35 cellular contexts compared by ENCODE assay signal in the genomic region with DNA sequence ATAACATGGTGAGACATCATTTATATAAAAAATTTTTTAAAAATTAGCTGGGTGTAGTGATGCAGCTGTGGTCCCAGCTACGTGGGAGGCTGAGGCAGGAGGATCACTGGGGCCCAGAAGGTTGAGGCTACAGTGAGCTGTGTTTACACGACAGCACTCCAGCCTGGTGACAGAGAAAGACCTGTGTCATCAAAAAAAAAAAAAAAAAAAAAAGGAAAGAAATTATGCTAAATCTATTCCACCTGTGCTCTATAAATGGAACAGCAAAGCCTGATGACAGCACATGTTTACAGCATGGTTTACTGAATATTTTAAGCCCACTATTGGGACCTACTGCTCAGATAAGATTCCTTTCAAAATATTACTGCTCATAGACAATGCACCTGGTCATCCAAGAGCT.
DNase-seq lines count a peak whose midpoint lies in the region; ATAC-seq, FAIRE-seq and TF ChIP-seq lines count a peak whose summit lies in the region.
"Had no signal": no experiment of that assay in that cellular context is flagged by ENCODE, and none has a peak within 500 bp of the region (broad histone marks: within the 10 kb centered on the region; RNA-seq: fewer than 3 reads in every experiment).

No MANE protein-coding gene starts in this region.

- DNase-seq in MM.1S (peak; percentile 54), RPMI8226 (peak; percentile 65), K562 (ENCODE audit: extremely low read depth in 1 of 4, low spot score in 3 of 4) (no peak), islet precursor cell (peak; percentile 4), NCI-H2196 treated with DMSO at 0.1 percent for 48 hours (lab: John Stamatoyannopoulos, UW; ENCODE audit: unreplicated experiment) (no peak), SK-N-SH (no peak)
- DNase-seq: 8988T; ACHN; AML-193; BE2C; C1 segment of cervical spinal cord; Caco-2; Calu3; CD4-positive, alpha-beta memory T cell; CD4-positive, alpha-beta T cell; CD4-positive, CD25-positive, alpha-beta regulatory T cell; CD8-positive, alpha-beta memory T cell; CD8-positive, alpha-beta T cell; COR-L47; DMS 273 treated with DMSO at 0.1 percent for 48 hours; DMS153; DMS53; DMS79; DMS79 treated with DMSO at 0.1 percent for 48 hours; DND-41; EL had no signal

- in situ Hi-C loops in K562 (cut with MboI): no loop called here

- no TSS peak for BruUV-seq in K562 (replicated peaks; lab: Mats Ljungman, UMichigan)

- H3K4me3 ChIP-seq in MM.1S (ENCODE audit: low read length) (no peak overlapping the region), K562 (no peak overlapping the region), SK-N-SH (ENCODE audit: low read depth in 2 of 2, low read length in 1 of 2) (no peak overlapping the region)
- H3K4me3 ChIP-seq: A549; BLaER1; BLaER1 treated with 17β-estradiol and CSF1 and Interleukin-3, amounts not matched to agents 10 nM and 100 nM had no signal

- H3K79me2 ChIP-seq in MM.1S (ENCODE audit: low read length) (no peaks in the 10 kb centered on the region), K562 (ENCODE audit: control insufficient read depth, insufficient read depth, low read length) (no peaks in the 10 kb centered on the region), SK-N-SH (ENCODE audit: insufficient read depth) (no peaks in the 10 kb centered on the region)

- CTCF ChIA-PET in K562 (lab: Yijun Ruan, JAX; ENCODE audit: low intra/inter-chr PET ratio) (no interaction called here), SK-N-SH (lab: Yijun Ruan, JAX) (interaction anchor here (1.1 to 1.4 kb wide), 2 partner anchors 15 to 43 kb away, joined by 3 read pairs; no protein-coding TSS in a partner anchor)

- H3K4me2 ChIP-seq in MM.1S (ENCODE audit: low read depth, low read length): no peak overlapping the region
- H3K4me2 ChIP-seq in K562 (ENCODE audit: insufficient read depth, low read length): no peak overlapping the region
- H3K4me2 ChIP-seq in SK-N-SH: no peak overlapping the region
- H3K4me2 ChIP-seq: A549; BLaER1; BLaER1 treated with 17β-estradiol and CSF1 and Interleukin-3, amounts not matched to agents 10 nM and 100 nM had no signal

- H3K36me3 ChIP-seq in MM.1S (replicated peaks; ENCODE audit: insufficient read depth, low read length) (no peaks in the 10 kb centered on the region), K562 (ENCODE audit: control insufficient read depth, insufficient read depth, low read length) (no peaks in the 10 kb centered on the region), SK-N-SH (replicated peaks in 1 of 2; ENCODE audit: control insufficient read depth in 1 of 2, insufficient read depth in 2 of 2, low read length in 1 of 2) (no peaks in the 10 kb centered on the region)
- H3K36me3 ChIP-seq: BE2C; BLaER1; BLaER1 treated with 17β-estradiol and CSF1 and Interleukin-3, amounts not matched to agents 10 nM and 100 nM had no signal

- peak overlapping the region; percentile 48; the same call in 1 of the 2 replicates for H3K27ac ChIP-seq in MM.1S (ENCODE audit: low read length)
- no peak overlapping the region for H3K27ac ChIP-seq in K562 (ENCODE audit: extremely low read depth, low read depth, low read length)
- H3K27ac ChIP-seq in SK-N-SH (ENCODE audit: low read depth in 2 of 2, low read length in 1 of 2): no peak overlapping the region
- H3K27ac ChIP-seq: 22Rv1; A549; BLaER1; BLaER1 treated with 17β-estradiol and CSF1 and Interleukin-3, amounts not matched to agents 10 nM and 100 nM; C4-2B had no signal

- H3K27me3 ChIP-seq in MM.1S (replicated peaks; ENCODE audit: insufficient read depth, low read length): no peaks in the 10 kb centered on the region
- H3K27me3 ChIP-seq in K562 (ENCODE audit: control insufficient read depth in 2 of 2, insufficient read depth in 2 of 2, low read length in 2 of 2): peaks cover 0 to 17% of the 10 kb centered on the region in 2 experiments; a peak in 2 of 5 replicates
- no peaks in the 10 kb centered on the region for H3K27me3 ChIP-seq in SK-N-SH (ENCODE audit: insufficient read depth)
- H3K27me3 ChIP-seq: BE2C; BLaER1; BLaER1 treated with 17β-estradiol and CSF1 and Interleukin-3, amounts not matched to agents 10 nM and 100 nM had no signal

- TF ChIP-seq EP300 in K562 (IDR thresholded peaks at IDR 0.05; ENCODE audit: low read length) (no peak), SK-N-SH (IDR thresholded peaks at IDR 0.05; ENCODE audit: borderline replicate concordance in 1 of 2, low read depth in 1 of 2, low read length in 1 of 2) (no peak)

- TF ChIP-seq POLR2A in K562 (conservative IDR thresholded peaks at IDR 0.05): no peak

- no peak for FAIRE-seq in K562 (lab: Jason Lieb, UNC)
- FAIRE-seq: A204.1, A549, D721Med had no signal

- H3K9ac ChIP-seq in MM.1S (ENCODE audit: low read length) (no peak overlapping the region), K562 (ENCODE audit: insufficient read depth in 1 of 2, low read depth in 2 of 2, low read length in 2 of 2) (no peak overlapping the region), SK-N-SH (no peak overlapping the region)
- H3K9ac ChIP-seq: BLaER1; BLaER1 treated with 17β-estradiol and CSF1 and Interleukin-3, amounts not matched to agents 10 nM and 100 nM had no signal

- intact Hi-C loops in K562 (cut with micrococcal nuclease): loop anchor here (10.0 kb wide), 1 partner anchor 1653 kb away; no protein-coding TSS in a partner anchor

- TF ChIP-seq RAD21 in K562 (CRISPR knock-in tag; conservative IDR thresholded peaks at IDR 0.05 in 1 of 2, IDR thresholded peaks at IDR 0.05 in 1 of 2) (no peak), SK-N-SH (IDR thresholded peaks at IDR 0.05; ENCODE audit: low read length) (no peak)

- H3K9me1 ChIP-seq in K562 (ENCODE audit: control insufficient read depth, insufficient read depth, low read length): no peaks in the 10 kb centered on the region

- 0% methylated on average over 2 of the region's 2 CpGs for WGBS in K562 (ENCODE audit: insufficient coverage, low coverage, missing lambda C conversion rate)
- 2% methylated on average over 2 of the region's 2 CpGs for WGBS in SK-N-SH (ENCODE audit: low lambda C conversion rate)

- ATAC-seq in K562 (no peak), HG02763 (IDR thresholded peaks at IDR 0.05; ENCODE audit: unreplicated experiment) (no peak), GM18867 (IDR thresholded peaks at IDR 0.05; ENCODE audit: unreplicated experiment) (no peak)
- ATAC-seq: A549; CD8-positive, alpha-beta T cell had no signal

- H3K4me1 ChIP-seq in MM.1S (ENCODE audit: low read length) (peaks cover 48% of the 10 kb centered on the region), K562 (replicated peaks in 1 of 2; ENCODE audit: control insufficient read depth in 2 of 2, insufficient read depth in 2 of 2, low read length in 2 of 2) (no peaks in the 10 kb centered on the region), SK-N-SH (ENCODE audit: control insufficient read depth in 1 of 2, insufficient read depth in 2 of 2, low read depth in 1 of 2, low read length in 1 of 2) (no peaks in the 10 kb centered on the region)
- H3K4me1 ChIP-seq: A549; BE2C; BLaER1; BLaER1 treated with 17β-estradiol and CSF1 and Interleukin-3, amounts not matched to agents 10 nM and 100 nM; Caco-2 had no signal

- H3K9me2 ChIP-seq in MM.1S (replicated peaks; ENCODE audit: insufficient read depth, low read length) (no peaks in the 10 kb centered on the region), SK-N-SH (no peaks in the 10 kb centered on the region)

- no peak for TF ChIP-seq CTCF in MM.1S (IDR thresholded peaks at IDR 0.05; ENCODE audit: low read length)
- no peak for TF ChIP-seq CTCF in K562 (IDR thresholded peaks at IDR 0.05 in 2 of 3, conservative IDR thresholded peaks at IDR 0.05 in 1 of 3; ENCODE audit: insufficient read depth in 2 of 3, low read depth in 1 of 3, low read length in 3 of 3)
- TF ChIP-seq CTCF in SK-N-SH (IDR thresholded peaks at IDR 0.05): no peak

- POLR2A ChIA-PET in K562 (lab: Yijun Ruan, JAX) (no interaction called here), SK-N-SH (lab: Yijun Ruan, JAX) (no interaction called here)

- peaks cover 14% of the 10 kb centered on the region for H3F3A ChIP-seq in MM.1S (ENCODE audit: insufficient read depth, low read length)
- H3F3A ChIP-seq in SK-N-SH (replicated peaks; ENCODE audit: insufficient read depth): no peaks in the 10 kb centered on the region

- no peaks in the 10 kb centered on the region for H4K20me1 ChIP-seq in MM.1S (ENCODE audit: insufficient read depth, low read length)
- no peaks in the 10 kb centered on the region for H4K20me1 ChIP-seq in K562 (replicated peaks; ENCODE audit: control insufficient read depth, insufficient read depth, low read length)
- H4K20me1 ChIP-seq in SK-N-SH (ENCODE audit: insufficient read depth): no peaks in the 10 kb centered on the region
- H4K20me1 ChIP-seq: BLaER1; BLaER1 treated with 17β-estradiol and CSF1 and Interleukin-3, amounts not matched to agents 10 nM and 100 nM had no signal

- H2AFZ ChIP-seq in MM.1S (ENCODE audit: low read length) (no peak overlapping the region), K562 (ENCODE audit: low read depth, low read length) (no peak overlapping the region), SK-N-SH (ENCODE audit: low read depth) (no peak overlapping the region)

- no peaks in the 10 kb centered on the region for H3K9me3 ChIP-seq in MM.1S (replicated peaks; ENCODE audit: insufficient read depth, low read length)
- H3K9me3 ChIP-seq in K562 (replicated peaks; ENCODE audit: control insufficient read depth, insufficient read depth, low read depth, low read length): no peaks in the 10 kb centered on the region
- no peaks in the 10 kb centered on the region for H3K9me3 ChIP-seq in SK-N-SH
- H3K9me3 ChIP-seq: A549, BE2C, Caco-2 had no signal

TF ChIP-seq in K562, 482 proteins besides CTCF, POLR2A, EP300 and RAD21:
- TF ChIP-seq ZNF316 (IDR thresholded peaks at IDR 0.05) (peak; percentile 30; the same call in 1 of the 2 replicates), GTF2E2 (tag; IDR thresholded peaks at IDR 0.05) (no peak)

TF ChIP-seq in SK-N-SH, 30 proteins besides CTCF, POLR2A, EP300 and RAD21:
- TF ChIP-seq, protein P1, sequence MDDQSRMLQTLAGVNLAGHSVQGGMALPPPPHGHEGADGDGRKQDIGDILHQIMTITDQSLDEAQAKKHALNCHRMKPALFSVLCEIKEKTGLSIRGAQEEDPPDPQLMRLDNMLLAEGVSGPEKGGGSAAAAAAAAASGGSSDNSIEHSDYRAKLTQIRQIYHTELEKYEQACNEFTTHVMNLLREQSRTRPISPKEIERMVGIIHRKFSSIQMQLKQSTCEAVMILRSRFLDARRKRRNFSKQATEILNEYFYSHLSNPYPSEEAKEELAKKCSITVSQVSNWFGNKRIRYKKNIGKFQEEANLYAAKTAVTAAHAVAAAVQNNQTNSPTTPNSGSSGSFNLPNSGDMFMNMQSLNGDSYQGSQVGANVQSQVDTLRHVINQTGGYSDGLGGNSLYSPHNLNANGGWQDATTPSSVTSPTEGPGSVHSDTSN (IDR thresholded peaks at IDR 0.05): no peak
- TF ChIP-seq RXRA (IDR thresholded peaks at IDR 0.05; ENCODE audit: borderline replicate concordance, low read depth) (no peak), JUND (IDR thresholded peaks at IDR 0.05) (no peak), YY1 (IDR thresholded peaks at IDR 0.05; ENCODE audit: low read depth) (no peak), TEAD4 (IDR thresholded peaks at IDR 0.05; ENCODE audit: borderline replicate concordance, insufficient read depth) (no peak), SIN3A (IDR thresholded peaks at IDR 0.05; ENCODE audit: borderline replicate concordance, low read depth, low read length) (no peak), TAF1 (IDR thresholded peaks at IDR 0.05; ENCODE audit: borderline replicate concordance, low read depth, low read length) (no peak)
TF ChIP-seq in SK-N-SH: peak in this region for 0.

Comparison
In these comparisons a context has a peak if more than half of its experiments do, and no peak if none do; other contexts are left out.
1. DNase-seq: peak in MM.1S (single experiment), RPMI8226 (single experiment) and islet precursor cell (single experiment); none in K562 (0 of 4), NCI-H2196 treated with DMSO at 0.1 percent for 48 hours (single experiment) and SK-N-SH (single experiment).